ENCODE assay signal across 17 cellular contexts in the genomic region with DNA sequence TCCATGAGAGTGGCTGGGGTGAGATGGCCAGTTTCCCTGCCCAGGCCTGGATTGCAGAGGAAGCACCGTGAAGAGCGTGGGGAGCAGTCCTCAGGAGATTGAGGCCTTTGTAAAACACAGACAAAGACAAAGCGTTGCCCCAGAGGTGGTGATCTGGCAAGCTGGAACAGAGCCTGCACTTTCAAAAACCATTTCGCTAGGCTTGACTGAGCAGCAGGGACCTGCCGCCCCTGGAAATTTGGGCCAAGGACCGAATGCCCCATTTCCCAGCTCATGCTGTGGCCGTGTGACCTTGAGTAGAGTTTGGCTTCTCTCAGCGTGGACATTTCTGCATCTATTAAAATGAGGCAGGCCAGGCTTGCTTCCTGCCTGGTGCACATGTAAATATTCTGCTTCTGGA.
A peak's percentile ranks its signal among the peaks of the same experiment; 100 is the strongest.
DNase-seq lines count a peak whose midpoint lies in the region; ATAC-seq and TF ChIP-seq lines count a peak whose summit lies in the region.
"Had no signal": no experiment of that assay in that cellular context is flagged by ENCODE, and none has a peak within 500 bp of the region (broad histone marks: within the 10 kb centered on the region; RNA-seq: fewer than 3 reads in every experiment).

No MANE protein-coding gene starts in this region.

- in situ Hi-C loops in G401 (cut with HindIII; ENCODE audit: low sequenced_read_pairs): no loop called here

- no peak overlapping the region for H3K4me2 ChIP-seq in parathyroid adenoma (ENCODE audit: low read length)

- H3K36me3 ChIP-seq in muscle layer of colon (ENCODE audit: insufficient read depth, low read length) (no peaks in the 10 kb centered on the region), parathyroid adenoma (ENCODE audit: control insufficient read depth, insufficient read depth, low read length) (no peaks in the 10 kb centered on the region)
- H3K36me3 ChIP-seq: HAP-1 had no signal

- H3K27me3 Mint-ChIP-seq in activated T-cell treated with anti-CD3 and anti-CD28 coated beads, Interleukin-2, amount 50 U/mL, for 24 hours: peaks cover 6% of the 10 kb centered on the region

- no peaks in the 10 kb centered on the region for H3K4me1 Mint-ChIP-seq in activated T-cell treated with anti-CD3 and anti-CD28 coated beads, Interleukin-2, amount 50 U/mL, for 24 hours (ENCODE audit: low read depth)

- TF ChIP-seq CTCF in parathyroid adenoma (IDR thresholded peaks at IDR 0.05): no peak

- no peaks in the 10 kb centered on the region for H3K79me2 ChIP-seq in parathyroid adenoma

- peak overlapping the region; percentile 14 for H3K27ac ChIP-seq in muscle layer of colon (ENCODE audit: low read depth, low read length)
- H3K27ac ChIP-seq in parathyroid adenoma: no peak overlapping the region

- H3K9ac ChIP-seq in muscle layer of colon (ENCODE audit: low read length) (no peak overlapping the region), parathyroid adenoma (no peak overlapping the region)

- peak overlapping the region; percentile 38 for H2AFZ ChIP-seq in parathyroid adenoma

- no peak overlapping the region for H3K4me3 ChIP-seq in muscle layer of colon (ENCODE audit: low read depth in 1 of 2, low read length in 2 of 2)
- H3K4me3 ChIP-seq in parathyroid adenoma (ENCODE audit: low read depth, low read length): no peak overlapping the region
- H3K4me3 ChIP-seq: HAP-1 had no signal

- no peaks in the 10 kb centered on the region for H3K36me3 Mint-ChIP-seq in activated T-cell treated with anti-CD3 and anti-CD28 coated beads, Interleukin-2, amount 50 U/mL, for 24 hours (ENCODE audit: low read depth)
- H3K36me3 Mint-ChIP-seq: CD14-positive monocyte; CD8-positive, alpha-beta T cell had no signal

- no peak overlapping the region for H3K27ac Mint-ChIP-seq in activated T-cell treated with anti-CD3 and anti-CD28 coated beads, Interleukin-2, amount 50 U/mL, for 24 hours
- H3K27ac Mint-ChIP-seq: CD14-positive monocyte; CD8-positive, alpha-beta T cell had no signal

- peak; percentile 1 for DNase-seq in G401 (ENCODE audit: low spot score)
- DNase-seq in activated T-cell treated with anti-CD3 and anti-CD28 coated beads, Interleukin-2, amount 50 U/mL, for 24 hours: no peak
- DNase-seq: CD8-positive, alpha-beta T cell; DMS153; DMS79 treated with DMSO at 0.1 percent for 48 hours; EL; GDM1; GOT3 had no signal

- H3K27me3 ChIP-seq in muscle layer of colon (ENCODE audit: control insufficient read depth in 1 of 2, insufficient read depth in 2 of 2, low read length in 2 of 2): no peaks in the 10 kb centered on the region
- no peaks in the 10 kb centered on the region for H3K27me3 ChIP-seq in parathyroid adenoma (ENCODE audit: control insufficient read depth, insufficient read depth, low read length)

- H3K4me1 ChIP-seq in muscle layer of colon (ENCODE audit: insufficient read depth, low read length): peaks cover 14% of the 10 kb centered on the region
- H3K4me1 ChIP-seq in parathyroid adenoma: no peaks in the 10 kb centered on the region
- H3K4me1 ChIP-seq: HAP-1 had no signal

- H3K4me3 Mint-ChIP-seq in activated T-cell treated with anti-CD3 and anti-CD28 coated beads, Interleukin-2, amount 50 U/mL, for 24 hours: no peak overlapping the region
- H3K4me3 Mint-ChIP-seq: CD14-positive monocyte; CD8-positive, alpha-beta T cell had no signal

- H3K9me3 Mint-ChIP-seq in activated T-cell treated with anti-CD3 and anti-CD28 coated beads, Interleukin-2, amount 50 U/mL, for 24 hours: no peaks in the 10 kb centered on the region
- H3K9me3 Mint-ChIP-seq: CD8-positive, alpha-beta T cell had no signal

- H3K9me3 ChIP-seq in muscle layer of colon (ENCODE audit: low read length): no peaks in the 10 kb centered on the region
- H3K9me3 ChIP-seq in parathyroid adenoma (ENCODE audit: control insufficient read depth, low read length): no peaks in the 10 kb centered on the region
- H3K9me3 ChIP-seq: HAP-1 had no signal

- no peak for TF ChIP-seq POLR2A in GM18505 (IDR thresholded peaks at IDR 0.05; ENCODE audit: borderline replicate concordance, extremely low read depth, insufficient read depth, insufficient read length)

- ATAC-seq in SK-N-SH treated with all-trans-retinoic acid at 6 μM for 48 hours (peak; percentile 22; the same call in 1 of the 3 replicates), GM18505 (IDR thresholded peaks at IDR 0.05; ENCODE audit: unreplicated experiment) (no peak), GM18873 (IDR thresholded peaks at IDR 0.05; ENCODE audit: low FRiP score, unreplicated experiment) (no peak), GM18867 (IDR thresholded peaks at IDR 0.05; ENCODE audit: unreplicated experiment) (no peak)
- ATAC-seq: CD8-positive, alpha-beta T cell; HepG2 had no signal

TF ChIP-seq in SK-N-SH treated with all-trans-retinoic acid at 6 μM for 48 hours, 23 proteins besides CTCF, POLR2A, EP300 and RAD21 (continues in another document):
- TF ChIP-seq TCF4 (CRISPR knock-in tag; IDR thresholded peaks at IDR 0.05; ENCODE audit: borderline replicate concordance) (no peak), GLIS3 (CRISPR knock-in tag; IDR thresholded peaks at IDR 0.05) (no peak), RARB (CRISPR knock-in tag; IDR thresholded peaks at IDR 0.05) (no peak), SNAI2 (CRISPR knock-in tag; IDR thresholded peaks at IDR 0.05) (no peak), PPARA (CRISPR knock-in tag; IDR thresholded peaks at IDR 0.05; ENCODE audit: borderline replicate concordance) (no peak), ZC3H10 (CRISPR knock-in tag; IDR thresholded peaks at IDR 0.05) (no peak), ZFP3 (CRISPR knock-in tag; IDR thresholded peaks at IDR 0.05) (no peak), ZNF565 (CRISPR knock-in tag; conservative IDR thresholded peaks at IDR 0.05; ENCODE audit: low read depth) (no peak), BACH2 (CRISPR knock-in tag; IDR thresholded peaks at IDR 0.05; ENCODE audit: borderline replicate concordance) (no peak), CSDC2 (CRISPR knock-in tag; IDR thresholded peaks at IDR 0.05) (no peak), OSR1 (CRISPR knock-in tag; IDR thresholded peaks at IDR 0.05) (no peak), ZNF70 (CRISPR knock-in tag; IDR thresholded peaks at IDR 0.05) (no peak), ZFP30 (CRISPR knock-in tag; IDR thresholded peaks at IDR 0.05) (no peak), ESRRG (CRISPR knock-in tag; IDR thresholded peaks at IDR 0.05) (no peak), ZNF8 (CRISPR knock-in tag; IDR thresholded peaks at IDR 0.05) (no peak)
- TF ChIP-seq, protein P1, sequence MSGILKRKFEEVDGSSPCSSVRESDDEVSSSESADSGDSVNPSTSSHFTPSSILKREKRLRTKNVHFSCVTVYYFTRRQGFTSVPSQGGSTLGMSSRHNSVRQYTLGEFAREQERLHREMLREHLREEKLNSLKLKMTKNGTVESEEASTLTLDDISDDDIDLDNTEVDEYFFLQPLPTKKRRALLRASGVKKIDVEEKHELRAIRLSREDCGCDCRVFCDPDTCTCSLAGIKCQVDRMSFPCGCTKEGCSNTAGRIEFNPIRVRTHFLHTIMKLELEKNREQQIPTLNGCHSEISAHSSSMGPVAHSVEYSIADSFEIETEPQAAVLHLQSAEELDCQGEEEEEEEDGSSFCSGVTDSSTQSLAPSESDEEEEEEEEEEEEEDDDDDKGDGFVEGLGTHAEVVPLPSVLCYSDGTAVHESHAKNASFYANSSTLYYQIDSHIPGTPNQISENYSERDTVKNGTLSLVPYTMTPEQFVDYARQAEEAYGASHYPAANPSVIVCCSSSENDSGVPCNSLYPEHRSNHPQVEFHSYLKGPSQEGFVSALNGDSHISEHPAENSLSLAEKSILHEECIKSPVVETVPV (CRISPR knock-in tag; IDR thresholded peaks at IDR 0.05): no peak
- TF ChIP-seq, protein P2, sequence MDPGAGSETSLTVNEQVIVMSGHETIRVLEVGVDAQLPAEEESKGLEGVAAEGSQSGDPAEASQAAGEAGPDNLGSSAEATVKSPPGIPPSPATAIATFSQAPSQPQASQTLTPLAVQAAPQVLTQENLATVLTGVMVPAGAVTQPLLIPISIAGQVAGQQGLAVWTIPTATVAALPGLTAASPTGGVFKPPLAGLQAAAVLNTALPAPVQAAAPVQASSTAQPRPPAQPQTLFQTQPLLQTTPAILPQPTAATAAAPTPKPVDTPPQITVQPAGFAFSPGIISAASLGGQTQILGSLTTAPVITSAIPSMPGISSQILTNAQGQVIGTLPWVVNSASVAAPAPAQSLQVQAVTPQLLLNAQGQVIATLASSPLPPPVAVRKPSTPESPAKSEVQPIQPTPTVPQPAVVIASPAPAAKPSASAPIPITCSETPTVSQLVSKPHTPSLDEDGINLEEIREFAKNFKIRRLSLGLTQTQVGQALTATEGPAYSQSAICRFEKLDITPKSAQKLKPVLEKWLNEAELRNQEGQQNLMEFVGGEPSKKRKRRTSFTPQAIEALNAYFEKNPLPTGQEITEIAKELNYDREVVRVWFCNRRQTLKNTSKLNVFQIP (CRISPR knock-in tag; IDR thresholded peaks at IDR 0.05; ENCODE audit: borderline replicate concordance, low read depth): no peak
- TF ChIP-seq, protein P3, sequence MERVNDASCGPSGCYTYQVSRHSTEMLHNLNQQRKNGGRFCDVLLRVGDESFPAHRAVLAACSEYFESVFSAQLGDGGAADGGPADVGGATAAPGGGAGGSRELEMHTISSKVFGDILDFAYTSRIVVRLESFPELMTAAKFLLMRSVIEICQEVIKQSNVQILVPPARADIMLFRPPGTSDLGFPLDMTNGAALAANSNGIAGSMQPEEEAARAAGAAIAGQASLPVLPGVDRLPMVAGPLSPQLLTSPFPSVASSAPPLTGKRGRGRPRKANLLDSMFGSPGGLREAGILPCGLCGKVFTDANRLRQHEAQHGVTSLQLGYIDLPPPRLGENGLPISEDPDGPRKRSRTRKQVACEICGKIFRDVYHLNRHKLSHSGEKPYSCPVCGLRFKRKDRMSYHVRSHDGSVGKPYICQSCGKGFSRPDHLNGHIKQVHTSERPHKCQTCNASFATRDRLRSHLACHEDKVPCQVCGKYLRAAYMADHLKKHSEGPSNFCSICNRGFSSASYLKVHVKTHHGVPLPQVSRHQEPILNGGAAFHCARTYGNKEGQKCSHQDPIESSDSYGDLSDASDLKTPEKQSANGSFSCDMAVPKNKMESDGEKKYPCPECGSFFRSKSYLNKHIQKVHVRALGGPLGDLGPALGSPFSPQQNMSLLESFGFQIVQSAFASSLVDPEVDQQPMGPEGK (CRISPR knock-in tag; IDR thresholded peaks at IDR 0.05; ENCODE audit: borderline replicate concordance): no peak
